Comparison of ENCODE assay signal across 27 cellular contexts in the genomic region with DNA sequence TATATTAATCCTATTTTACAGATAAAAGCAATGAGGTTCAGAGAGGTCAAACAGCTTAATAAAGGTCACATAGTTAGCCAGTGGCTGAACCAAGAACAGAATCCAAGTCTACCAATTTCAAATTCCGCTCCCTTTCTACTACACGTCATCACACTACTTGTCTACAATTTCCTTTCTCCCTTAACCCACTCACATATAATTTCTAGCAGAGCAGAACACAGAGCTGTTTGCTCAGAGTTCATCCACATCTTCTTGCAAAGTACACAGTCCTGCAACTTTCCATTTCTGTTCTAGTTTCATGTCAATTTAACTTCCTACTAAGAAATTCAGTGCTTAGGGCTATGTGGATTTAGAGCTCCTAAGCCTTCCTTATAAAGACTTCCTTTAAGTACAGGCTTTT.
"Had no signal": no experiment of that assay in that cellular context is flagged by ENCODE, and none has a peak within 500 bp of the region (broad histone marks: within the 10 kb centered on the region; RNA-seq: fewer than 3 reads in every experiment).

No MANE protein-coding gene starts in this region.

- ATAC-seq: esophagus mucosa; foreskin keratinocyte; heart right ventricle; left cardiac atrium; lower lobe of right lung; natural killer cell; pancreas; sciatic nerve; stimulated activated effector memory CD8-positive, alpha-beta T cell treated with anti-CD3 and anti-CD28 coated beads, Interleukin-12 subunit alpha, Interleukin-12 subunit beta, amount 100 ng/mL, for 72 hours had no signal

- H3K27ac Mint-ChIP-seq: endodermal cell; memory B cell; natural killer cell; stimulated activated effector memory CD8-positive, alpha-beta T cell treated with anti-CD3 and anti-CD28 coated beads, Interleukin-12 subunit alpha, Interleukin-12 subunit beta, amount 100 ng/mL, for 72 hours; type B pancreatic cell had no signal

- H3K4me1 Mint-ChIP-seq: endodermal cell; memory B cell; stimulated activated effector memory CD8-positive, alpha-beta T cell treated with anti-CD3 and anti-CD28 coated beads, Interleukin-12 subunit alpha, Interleukin-12 subunit beta, amount 100 ng/mL, for 72 hours had no signal

- H3K9me3 Mint-ChIP-seq: endodermal cell; memory B cell; natural killer cell; stimulated activated effector memory CD8-positive, alpha-beta T cell treated with anti-CD3 and anti-CD28 coated beads, Interleukin-12 subunit alpha, Interleukin-12 subunit beta, amount 100 ng/mL, for 72 hours; type B pancreatic cell had no signal

- H3K27ac ChIP-seq: epithelial cell of prostate, foreskin keratinocyte, heart right ventricle, left ventricle myocardium inferior, lower lobe of right lung, pancreas, stomach, testis, tibial artery had no signal

- H3K4me3 ChIP-seq: heart right ventricle, left ventricle myocardium inferior, lower lobe of right lung, pancreas, smooth muscle cell, stomach, testis, tibial artery had no signal

- H3K27me3 ChIP-seq: foreskin keratinocyte, heart right ventricle, pancreas, stomach, testis, tibial artery had no signal

- FAIRE-seq: colon, pancreas had no signal

- H3K27me3 Mint-ChIP-seq: memory B cell, type B pancreatic cell had no signal

- H3K36me3 Mint-ChIP-seq: natural killer cell; stimulated activated effector memory CD8-positive, alpha-beta T cell treated with anti-CD3 and anti-CD28 coated beads, Interleukin-12 subunit alpha, Interleukin-12 subunit beta, amount 100 ng/mL, for 72 hours had no signal

- H3K4me3 Mint-ChIP-seq: endodermal cell; memory B cell; natural killer cell; stimulated activated effector memory CD8-positive, alpha-beta T cell treated with anti-CD3 and anti-CD28 coated beads, Interleukin-12 subunit alpha, Interleukin-12 subunit beta, amount 100 ng/mL, for 72 hours; type B pancreatic cell had no signal

- H3K4me1 ChIP-seq: lower lobe of right lung, testis, tibial artery had no signal

- H3K9me3 ChIP-seq: heart right ventricle, left ventricle myocardium inferior, lower lobe of right lung, pancreas, stomach, testis, tibial artery had no signal

- H3K36me3 ChIP-seq: heart right ventricle, left ventricle myocardium inferior, lower lobe of right lung, pancreas, stomach had no signal

- DNase-seq: effector CD8-positive, alpha-beta T cell; endodermal cell; foreskin keratinocyte; glutamatergic neuron; heart right ventricle; hippocampal formation; left cardiac atrium; left ventricle myocardium inferior; lower lobe of right lung; natural killer cell; pancreas; retina; stimulated activated CD4-positive, alpha-beta T cell treated with anti-CD3 and anti-CD28 coated beads, Interleukin-12 subunit alpha, Interleukin-12 subunit beta, amount 100 ng/mL, for 4 hours; stimulated activated CD4-positive, alpha-beta T cell treated with anti-CD3 and anti-CD28 coated beads, Interleukin-1b, Interleukin-23, amount 100 ng/mL, for 48 hours; stimulated activated CD4-positive, alpha-beta T cell treated with anti-CD3 and anti-CD28 coated beads, Interleukin-4, amount 100 ng/mL, for 24 hours; stimulated activated naive CD4-positive, alpha-beta T cell treated with Interleukin-2 at 50 U/mL for 16 hours; stomach; testis; tibial artery had no signal
